ENCODE assay signal across 7 cellular contexts in the genomic region with DNA sequence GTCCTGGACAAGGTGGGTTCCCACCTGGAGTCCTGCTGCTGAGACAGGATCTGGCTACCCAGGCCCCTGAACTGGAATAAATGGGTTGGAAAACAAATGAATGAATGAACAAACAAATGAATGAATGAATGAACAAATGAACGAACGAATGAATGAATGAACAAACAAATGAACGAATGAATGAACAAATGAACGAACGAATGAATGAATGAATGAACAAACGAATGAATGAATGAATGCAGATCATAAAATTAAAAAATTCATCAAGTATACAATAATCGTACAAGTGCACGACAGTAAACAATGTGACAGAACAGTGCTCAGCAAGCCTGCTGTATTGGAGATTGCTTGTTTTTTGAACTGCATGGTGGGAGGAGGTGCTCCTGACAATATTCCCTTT.
"Had no signal": no experiment of that assay in that cellular context is flagged by ENCODE, and none has a peak within 500 bp of the region (broad histone marks: within the 10 kb centered on the region; RNA-seq: fewer than 3 reads in every experiment).

No MANE protein-coding gene starts in this region.

- DNase-seq: H9, HCEC 1CT, KBM-7 had no signal

- H2AFZ ChIP-seq: GM23338 had no signal

- ATAC-seq: GM23338 had no signal

- H3K4me2 ChIP-seq: GM23338 had no signal

- H3K4me3 ChIP-seq: GM23338 had no signal

- FAIRE-seq: H1, H54, HTR-8/SVneo had no signal
